8 cellular contexts compared by ENCODE assay signal in the genomic region with DNA sequence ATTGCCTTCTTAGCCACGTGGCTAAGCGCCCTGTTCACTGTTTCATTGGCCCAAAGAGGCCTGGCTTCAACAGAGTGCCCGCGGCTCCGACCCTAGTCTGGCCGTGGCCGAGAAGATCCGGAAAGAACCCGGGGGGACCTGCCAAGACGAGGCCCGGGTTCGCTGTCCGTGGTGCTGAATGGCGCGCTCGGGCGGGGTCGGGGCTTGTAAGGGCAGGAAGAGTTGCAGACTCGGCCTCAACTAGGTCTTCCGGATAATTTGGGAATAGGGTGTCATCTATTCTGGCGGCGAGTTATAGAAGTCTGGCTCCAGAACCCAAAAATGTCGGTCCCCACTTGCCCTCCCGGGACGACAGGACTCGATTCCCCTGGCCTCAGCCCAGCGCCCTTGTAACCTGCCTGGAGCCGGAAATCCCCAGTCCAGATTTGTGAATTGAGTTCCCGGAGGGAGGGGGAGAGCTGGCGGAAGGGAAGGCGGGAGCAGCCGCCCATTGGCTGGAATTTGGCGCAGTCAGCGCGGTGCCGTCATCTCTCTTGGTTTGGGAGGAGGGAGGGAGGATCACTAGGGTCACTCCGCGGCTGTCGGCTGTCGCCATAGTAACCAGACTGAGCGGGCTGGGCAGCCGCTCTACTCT.
DNase-seq lines count a peak whose midpoint lies in the region; ATAC-seq, FAIRE-seq and TF ChIP-seq lines count a peak whose summit lies in the region.
"Had no signal": no experiment of that assay in that cellular context is flagged by ENCODE, and none has a peak within 500 bp of the region (broad histone marks: within the 10 kb centered on the region; RNA-seq: fewer than 3 reads in every experiment).

No MANE protein-coding gene starts in this region.

- no peak for FAIRE-seq in H54 (lab: Jason Lieb, UNC)

- H3K4me3 Mint-ChIP-seq in nephron progenitor cell = peak overlapping the region; percentile 82
- H3K4me3 Mint-ChIP-seq: T-helper 1 cell treated with Interleukin-12 subunit alpha and Interleukin-12 subunit beta and Interleukin-4 antibody, amounts not matched to agents 30 μg/mL and 1 μg/mL, for 36 hours had no signal

- TF ChIP-seq POLR2A in H54 (IDR thresholded peaks at IDR 0.05; ENCODE audit: low read depth, low read length) = no peak

- H3K4me1 Mint-ChIP-seq in nephron progenitor cell = peaks cover 36% of the 10 kb centered on the region

- peak overlapping the region; percentile 98 for H3K27ac Mint-ChIP-seq in nephron progenitor cell
- H3K27ac Mint-ChIP-seq: T-helper 1 cell treated with Interleukin-12 subunit alpha and Interleukin-12 subunit beta and Interleukin-4 antibody, amounts not matched to agents 30 μg/mL and 1 μg/mL, for 36 hours had no signal

- no peaks in the 10 kb centered on the region for H3K9me3 Mint-ChIP-seq in nephron progenitor cell
- H3K9me3 Mint-ChIP-seq: T-helper 1 cell treated with Interleukin-12 subunit alpha and Interleukin-12 subunit beta and Interleukin-4 antibody, amounts not matched to agents 30 μg/mL and 1 μg/mL, for 36 hours had no signal

- peaks cover 76% of the 10 kb centered on the region for H3K27me3 Mint-ChIP-seq in nephron progenitor cell (ENCODE audit: low read depth, poor library complexity)

- no peak for ATAC-seq in HG03045 (IDR thresholded peaks at IDR 0.05; ENCODE audit: unreplicated experiment)

- peak overlapping the region; percentile 46 for H3K4me3 ChIP-seq in fibroblast of pulmonary artery (replicated peaks; ENCODE audit: low read depth, low read length)

- no peaks in the 10 kb centered on the region for H3K36me3 Mint-ChIP-seq in nephron progenitor cell (ENCODE audit: low read depth)

- peak; percentile 69 for DNase-seq in H54 (ENCODE audit: insufficient read length, low spot score)
- peak; percentile 97 for DNase-seq in NCI-H226
- DNase-seq in activated CD8-positive, alpha-beta memory T cell treated with anti-CD3 and anti-CD28 coated beads, Interleukin-2, amount 50 U/mL, for 4 hours = peak; percentile 60
- DNase-seq in fibroblast of pulmonary artery (ENCODE audit: low read depth) = peak; percentile 92
- peak; percentile 100 for DNase-seq in nephron progenitor cell
- DNase-seq in GDM1 (lab: John Stamatoyannopoulos, UW) = no peak

- no peak for TF ChIP-seq CTCF in fibroblast of pulmonary artery (IDR thresholded peaks at IDR 0.05; ENCODE audit: low read length, missing control alignments)
- TF ChIP-seq CTCF in nephron progenitor cell (IDR thresholded peaks at IDR 0.05) = no peak
